7 cellular contexts compared by ENCODE assay signal in the genomic region with DNA sequence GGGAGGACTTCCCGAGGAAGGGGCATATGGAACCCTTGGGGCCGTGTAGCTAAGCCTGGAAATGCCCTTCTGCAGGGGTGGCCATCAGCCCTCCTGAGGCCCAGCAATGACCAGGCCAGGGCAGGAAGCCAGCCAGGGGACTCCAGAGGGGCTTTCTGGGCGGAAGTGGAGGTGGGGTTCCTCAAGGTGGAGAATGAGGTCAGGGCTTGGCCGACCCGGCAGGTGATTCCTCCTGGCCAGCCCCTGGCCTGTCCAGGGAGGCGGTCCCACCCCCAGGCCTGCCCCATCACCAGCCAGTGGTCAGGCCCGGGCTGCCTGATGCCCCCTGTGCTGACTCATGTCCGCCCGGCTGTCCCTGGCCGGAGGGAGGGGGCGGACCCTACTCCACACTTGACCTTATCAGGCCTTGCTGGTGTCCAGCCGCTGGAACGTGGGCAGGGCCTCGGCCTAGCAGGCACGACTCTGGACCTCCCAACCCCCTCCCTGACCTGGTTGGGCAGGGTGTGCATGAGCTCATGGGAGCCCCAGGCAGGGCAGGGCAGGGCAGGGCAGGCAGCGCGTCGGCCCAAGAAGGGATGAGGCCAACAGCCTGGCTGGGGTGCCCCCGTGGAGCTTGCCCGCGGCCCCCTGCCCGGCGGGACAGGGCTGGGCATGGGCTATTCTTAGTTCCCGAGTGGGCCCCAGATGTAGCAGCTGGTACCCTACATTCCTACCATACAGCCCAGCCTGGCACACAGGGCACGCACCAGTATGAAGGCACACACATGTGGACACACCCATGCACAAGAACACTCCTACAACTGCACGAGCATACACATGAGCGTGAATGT. TPM values are rescaled to one million over a fixed set of nuclear protein-coding genes. Genes with fewer than 3 reads are reported as not detected.
DNase-seq lines count a peak whose midpoint lies in the region; ATAC-seq, FAIRE-seq and TF ChIP-seq lines count a peak whose summit lies in the region.

No MANE protein-coding gene starts in this region.

- H3K9me2 ChIP-seq in MM.1S (replicated peaks; ENCODE audit: insufficient read depth, low read length), result no peaks in the 10 kb centered on the region

- no TSS peak for BruUV-seq in Panc1 (replicated peaks; lab: Mats Ljungman, UMichigan)

- no peak overlapping the region for H3K4me2 ChIP-seq in MM.1S (ENCODE audit: low read depth, low read length)

- no peaks in the 10 kb centered on the region for H3K79me2 ChIP-seq in MM.1S (ENCODE audit: low read length)

- DNase-seq in Panc1 (ENCODE audit: low read depth, low spot score), result no peak
- peak; percentile 18 for DNase-seq in fibroblast of gingiva (ENCODE audit: low read depth)
- peak in 1 of 2 donors; percentile 81 for DNase-seq in upper lobe of left lung
- DNase-seq in MM.1S, result no peak
- no peak for DNase-seq in GM12891 (ENCODE audit: insufficient read length, low spot score)
- no peak for DNase-seq in NCI-H526 (lab: John Stamatoyannopoulos, UW)

- in situ Hi-C loops in Panc1 (cut with HindIII; ENCODE audit: low pct_unique_long_range_greater_than_20kb, low sequenced_read_pairs), result no loop called here

- ATAC-seq in Panc1 (peak; percentile 85), upper lobe of left lung (ENCODE audit: low FRiP score in 2 of 2) (peak; percentile 41 to 84)

- H3K4me1 ChIP-seq in Panc1 (ENCODE audit: control insufficient read depth, insufficient read depth, low read length) (peaks cover 48% of the 10 kb centered on the region), mesodermal cell (ENCODE audit: control insufficient read depth, insufficient read depth, low read length, poor library complexity, severe bottlenecking) (peaks cover 40% of the 10 kb centered on the region), upper lobe of left lung (peaks cover 19 to 42% (median 31%) of the 10 kb centered on the region in 4 donors), MM.1S (ENCODE audit: low read length) (0 out of 2 replicates have a peak, but pooled peaks cover 7% of the 10 kb centered on the region)

- no peaks in the 10 kb centered on the region for H3K9me3 ChIP-seq in Panc1 (ENCODE audit: control insufficient read depth, insufficient read depth, low read depth, low read length)
- H3K9me3 ChIP-seq in mesodermal cell (ENCODE audit: control insufficient read depth, low read length), result peaks cover 6% of the 10 kb centered on the region
- peaks cover 0 to 10% (median 4%) of the 10 kb centered on the region in 4 donors for H3K9me3 ChIP-seq in upper lobe of left lung
- H3K9me3 ChIP-seq in MM.1S (replicated peaks; ENCODE audit: insufficient read depth, low read length), result no peaks in the 10 kb centered on the region

- no peaks in the 10 kb centered on the region for H3K27me3 ChIP-seq in Panc1 (ENCODE audit: control insufficient read depth, insufficient read depth, low read length)
- no peaks in the 10 kb centered on the region for H3K27me3 ChIP-seq in upper lobe of left lung
- no peaks in the 10 kb centered on the region for H3K27me3 ChIP-seq in MM.1S (replicated peaks; ENCODE audit: insufficient read depth, low read length)

- H4K20me1 ChIP-seq in MM.1S (ENCODE audit: insufficient read depth, low read length), result no peaks in the 10 kb centered on the region

- 87 to 88% methylated on average over 22 to 23 of the region's 27 CpGs for WGBS in mesodermal cell (ENCODE audit: insufficient coverage in 2 of 2), 2 experiments
- WGBS in upper lobe of left lung, 2 donors, result 43 to 69% methylated on average over 3 to 24 of the region's 27 CpGs

- no peaks in the 10 kb centered on the region for H3K36me3 ChIP-seq in Panc1 (ENCODE audit: control insufficient read depth, insufficient read depth, low read length)
- H3K36me3 ChIP-seq in mesodermal cell (ENCODE audit: control insufficient read depth, insufficient read depth, low read length), result no peaks in the 10 kb centered on the region
- H3K36me3 ChIP-seq in upper lobe of left lung, result no peaks in the 10 kb centered on the region
- H3K36me3 ChIP-seq in MM.1S (replicated peaks; ENCODE audit: insufficient read depth, low read length), result no peaks in the 10 kb centered on the region

- FAIRE-seq in GM12891 (lab: Jason Lieb, UNC), result no peak

- no peak overlapping the region for H3K4me3 ChIP-seq in Panc1 (ENCODE audit: low read depth in 2 of 2, low read length in 2 of 2)
- no peak overlapping the region for H3K4me3 ChIP-seq in mesodermal cell (ENCODE audit: extremely low read depth, insufficient read depth, low read length, poor library complexity, severe bottlenecking)
- no peak overlapping the region for H3K4me3 ChIP-seq in upper lobe of left lung
- no peak overlapping the region for H3K4me3 ChIP-seq in MM.1S (ENCODE audit: low read length)

- POLR2A ChIA-PET in Panc1 (lab: Charles Lee), result interaction anchor here (0.6 kb wide), 2 partner anchors 16 to 254 kb away, joined by 3 read pairs; no protein-coding TSS in a partner anchor

- TF ChIP-seq POLR2A in upper lobe of left lung (IDR thresholded peaks at IDR 0.05), result peak in 1 of 4 donors; percentile 20
- no peak for TF ChIP-seq POLR2A in GM12891 (IDR thresholded peaks at IDR 0.05; ENCODE audit: low read depth, low read length)

- H3F3A ChIP-seq in MM.1S (ENCODE audit: insufficient read depth, low read length), result no peaks in the 10 kb centered on the region

- TF ChIP-seq CTCF in Panc1 (IDR thresholded peaks at IDR 0.05) (no peak), upper lobe of left lung (IDR thresholded peaks at IDR 0.05) (peak in 1 of 6 experiments; percentile 7), MM.1S (IDR thresholded peaks at IDR 0.05; ENCODE audit: low read length) (no peak)

- peak in 1 of 4 donors; percentile 71 for TF ChIP-seq EP300 in upper lobe of left lung (IDR thresholded peaks at IDR 0.05)

- intact Hi-C loops in Panc1 (cut with micrococcal nuclease; ENCODE audit: unreplicated experiment), result no loop called here

- CTCF ChIA-PET in Panc1 (lab: Charles Lee), result no interaction called here

- no peak overlapping the region for H2AFZ ChIP-seq in MM.1S (ENCODE audit: low read length)

- peak overlapping the region; percentile 89 for H3K27ac ChIP-seq in Panc1 (ENCODE audit: low read length)
- peak overlapping the region; percentile 94 for H3K27ac ChIP-seq in mesodermal cell (ENCODE audit: low read depth, low read length, severe bottlenecking)
- peak overlapping the region; percentile 83 to 88 (median 86) for H3K27ac ChIP-seq in upper lobe of left lung
- no peak overlapping the region for H3K27ac ChIP-seq in MM.1S (ENCODE audit: low read length)

- H3K9ac ChIP-seq in MM.1S (ENCODE audit: low read length), result no peak overlapping the region

TF ChIP-seq in GM12891, 5 proteins besides CTCF, POLR2A, EP300 and RAD21:
- TF ChIP-seq POU2F2 (IDR thresholded peaks at IDR 0.05; ENCODE audit: low read depth, low read length) (no peak), POLR2AphosphoS5 (IDR thresholded peaks at IDR 0.05; ENCODE audit: low read depth, low read length) (no peak), TAF1 (IDR thresholded peaks at IDR 0.05; ENCODE audit: low read depth, low read length) (no peak), SPI1 (IDR thresholded peaks at IDR 0.05; ENCODE audit: low read depth, low read length) (no peak)

RNA-seq across cellular contexts. Expression of a gene that starts 35.9 kb away (rescaled TPM):
- total RNA-seq in Panc1 (2021; ENCODE audit: unreplicated experiment) (885 TPM), upper lobe of left lung (1,000 to 10,000 TPM; 1,194 to 1,833 (median 1,624) TPM)
- polyA plus RNA-seq in Panc1 (2012; ENCODE audit: insufficient read length), result 1,559 TPM
- polyA plus RNA-seq in mesodermal cell (2013, experiment 1 of 2), result 2,523 TPM
- 2,399 TPM for polyA plus RNA-seq in mesodermal cell (2013, experiment 2 of 2)
- polyA plus RNA-seq in GM12891 (2012; ENCODE audit: low read depth, missing spikeins), result 5,515 TPM

RNA-seq across cellular contexts. Expression of a gene that starts 38.7 kb away (rescaled TPM):
- total RNA-seq in Panc1 (2021; ENCODE audit: unreplicated experiment), result 78.0 TPM
- polyA plus RNA-seq in Panc1 (2012; ENCODE audit: insufficient read length), result 109 TPM
- 25.4 TPM for polyA plus RNA-seq in mesodermal cell (2013, experiment 1 of 2)
- polyA plus RNA-seq in mesodermal cell (2013, experiment 2 of 2), result 17.3 TPM
- total RNA-seq in upper lobe of left lung, result 10 to 100 TPM; 15.4 to 41.7 (median 24.1) TPM
- polyA plus RNA-seq in GM12891 (2012; ENCODE audit: low read depth, missing spikeins), result 1.1 TPM
